Comparison of ENCODE assay signal across 24 cellular contexts in the genomic region with DNA sequence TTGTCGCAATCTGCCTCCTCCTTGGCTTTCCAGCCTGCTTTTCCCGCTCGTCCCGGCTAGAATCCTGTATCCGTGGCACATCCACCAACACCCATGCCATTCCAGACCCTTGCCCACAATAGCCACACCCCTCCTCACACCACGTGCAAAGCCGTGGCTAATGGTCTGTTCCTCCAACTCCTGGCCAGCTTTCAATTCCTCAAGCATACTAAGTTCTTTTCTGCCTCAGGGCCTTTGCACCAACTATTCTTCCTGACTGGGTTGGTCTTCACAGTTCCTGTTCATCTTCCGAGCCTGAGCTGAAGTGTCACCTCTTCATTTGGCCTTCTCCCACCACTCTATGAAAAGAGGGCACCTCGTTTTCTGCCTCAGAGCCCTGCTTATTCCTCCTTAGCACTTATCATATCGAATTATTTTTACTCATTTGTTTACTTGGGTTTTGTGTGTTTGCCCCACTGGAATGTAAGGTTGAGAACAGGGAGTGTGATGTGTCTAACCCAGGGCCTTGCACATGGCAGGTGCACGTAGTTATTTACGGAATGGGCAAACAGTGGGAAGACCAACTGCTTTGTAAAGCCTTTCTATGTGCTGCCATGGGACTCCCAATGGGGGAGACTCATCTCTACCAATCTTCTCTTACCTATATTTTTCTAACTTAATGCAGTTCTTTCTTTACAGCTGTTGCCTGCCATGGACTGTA.
"Had no signal": no experiment of that assay in that cellular context is flagged by ENCODE, and none has a peak within 500 bp of the region (broad histone marks: within the 10 kb centered on the region; RNA-seq: fewer than 3 reads in every experiment).

No MANE protein-coding gene starts in this region.

- H3K4me3 Mint-ChIP-seq: activated CD4-positive, alpha-beta memory T cell treated with anti-CD3 and anti-CD28 coated beads, Interleukin-2, amount 10 ng/mL, durations not matched to agents 7 days and 5 days; activated CD4-positive, alpha-beta T cell treated with anti-CD3 and anti-CD28 coated beads for 36 hours; activated naive CD4-positive, alpha-beta T cell treated with anti-CD3 and anti-CD28 coated beads, Interleukin-2, amount 10 ng/mL, durations not matched to agents 7 days and 5 days; activated T-cell treated with anti-CD3 and anti-CD28 coated beads, Interleukin-2, amount 50 U/mL, for 72 hours had no signal

- H3K9ac ChIP-seq: SK-N-SH had no signal

- H3K36me3 ChIP-seq: adrenal gland, brain microvascular endothelial cell, left lung had no signal

- H3K36me3 Mint-ChIP-seq: activated naive CD4-positive, alpha-beta T cell treated with anti-CD3 and anti-CD28 coated beads, Interleukin-2, amount 10 ng/mL, durations not matched to agents 7 days and 5 days had no signal

- H3K4me2 ChIP-seq: hepatocyte, SK-N-SH, smooth muscle cell had no signal

- H3K4me1 ChIP-seq: adrenal gland, ascending aorta, left lung had no signal

- DNase-seq: activated CD4-positive, alpha-beta memory T cell treated with anti-CD3 and anti-CD28 coated beads, Interleukin-2, amount 10 ng/mL, durations not matched to agents 7 days and 5 days; activated CD4-positive, alpha-beta T cell treated with anti-CD3 and anti-CD28 coated beads for 36 hours; activated effector memory CD4-positive, alpha-beta T cell treated with anti-CD3 and anti-CD28 coated beads, Interleukin-2, amount 50 U/mL, for 16 hours; activated naive CD4-positive, alpha-beta T cell treated with anti-CD3 and anti-CD28 coated beads, Interleukin-2, amount 10 ng/mL, durations not matched to agents 7 days and 5 days; activated T-cell treated with anti-CD3 and anti-CD28 coated beads, Interleukin-2, amount 50 U/mL, for 72 hours; adrenal gland; brain microvascular endothelial cell; caudate nucleus; dermis blood vessel endothelial cell; effector CD8-positive, alpha-beta T cell; erythroblast; foreskin keratinocyte; kidney glomerular epithelial cell; left lung; mammary epithelial cell; midbrain; SK-N-SH; stimulated activated CD4-positive, alpha-beta T cell treated with anti-CD3 and anti-CD28 coated beads, Interleukin-15, amount 100 ng/mL, for 24 hours; stimulated activated CD8-positive, alpha-beta memory T cell treated with anti-CD3 and anti-CD28 coated beads, Interleukin-4, amount 100 ng/mL, for 48 hours; stimulated activated naive CD4-positive, alpha-beta T cell had no signal

- H2AFZ ChIP-seq: hepatocyte had no signal

- H3K79me2 ChIP-seq: hepatocyte had no signal

- H3K27me3 ChIP-seq: adrenal gland, ascending aorta, brain microvascular endothelial cell, foreskin keratinocyte, hepatocyte, left lung had no signal

- H3K9me3 Mint-ChIP-seq: activated CD4-positive, alpha-beta memory T cell treated with anti-CD3 and anti-CD28 coated beads, Interleukin-2, amount 10 ng/mL, durations not matched to agents 7 days and 5 days; activated naive CD4-positive, alpha-beta T cell treated with anti-CD3 and anti-CD28 coated beads, Interleukin-2, amount 10 ng/mL, durations not matched to agents 7 days and 5 days; activated T-cell treated with anti-CD3 and anti-CD28 coated beads, Interleukin-2, amount 50 U/mL, for 72 hours had no signal

- H3K9me3 ChIP-seq: adrenal gland, ascending aorta, left lung, SK-N-SH had no signal

- H3K27me3 Mint-ChIP-seq: activated CD4-positive, alpha-beta memory T cell treated with anti-CD3 and anti-CD28 coated beads, Interleukin-2, amount 10 ng/mL, durations not matched to agents 7 days and 5 days; activated CD4-positive, alpha-beta T cell treated with anti-CD3 and anti-CD28 coated beads for 36 hours had no signal

- H3K27ac Mint-ChIP-seq: activated CD4-positive, alpha-beta memory T cell treated with anti-CD3 and anti-CD28 coated beads, Interleukin-2, amount 10 ng/mL, durations not matched to agents 7 days and 5 days; activated CD4-positive, alpha-beta T cell treated with anti-CD3 and anti-CD28 coated beads for 36 hours; activated naive CD4-positive, alpha-beta T cell treated with anti-CD3 and anti-CD28 coated beads, Interleukin-2, amount 10 ng/mL, durations not matched to agents 7 days and 5 days; activated T-cell treated with anti-CD3 and anti-CD28 coated beads, Interleukin-2, amount 50 U/mL, for 72 hours had no signal

- H3K27ac ChIP-seq: adrenal gland, ascending aorta, brain microvascular endothelial cell, foreskin keratinocyte, hepatocyte, left lung had no signal

- H3K4me3 ChIP-seq: adrenal gland, ascending aorta, hepatocyte, left lung, smooth muscle cell had no signal

- ATAC-seq: activated CD4-positive, alpha-beta T cell treated with anti-CD3 and anti-CD28 coated beads for 36 hours; activated T-cell treated with anti-CD3 and anti-CD28 coated beads, Interleukin-2, amount 50 U/mL, for 72 hours; foreskin keratinocyte; left lung; sciatic nerve had no signal
